13 cellular contexts compared by ENCODE assay signal in the genomic region with DNA sequence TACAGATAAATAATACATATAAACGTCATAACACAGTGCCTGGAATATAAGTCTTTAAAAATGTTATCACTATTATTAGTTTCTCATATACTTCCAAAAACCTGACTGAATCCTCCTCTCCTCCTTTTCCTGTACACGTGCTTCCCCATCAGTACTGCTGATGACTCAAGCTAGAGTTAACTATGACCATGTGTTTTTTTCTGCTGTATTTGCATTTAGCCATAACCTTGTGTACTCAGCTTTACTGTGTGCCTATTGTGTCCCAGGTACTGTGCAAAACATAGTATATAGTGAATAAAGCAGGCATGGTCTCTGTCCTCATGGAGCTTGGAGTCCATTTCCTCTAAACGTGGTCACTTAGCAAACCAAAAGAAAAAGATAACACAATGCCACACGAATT. TPM values are rescaled to one million over a fixed set of nuclear protein-coding genes. Genes with fewer than 3 reads are reported as not detected.
A peak's percentile ranks its signal among the peaks of the same experiment; 100 is the strongest.
DNase-seq lines count a peak whose midpoint lies in the region; ATAC-seq and TF ChIP-seq lines count a peak whose summit lies in the region.
"Had no signal": no experiment of that assay in that cellular context is flagged by ENCODE, and none has a peak within 500 bp of the region (broad histone marks: within the 10 kb centered on the region; RNA-seq: fewer than 3 reads in every experiment).

No MANE protein-coding gene starts in this region.

- H3F3A ChIP-seq in smooth muscle cell (ENCODE audit: low read depth), result peaks cover 6% of the 10 kb centered on the region

- peaks cover 55% of the 10 kb centered on the region for H3K4me1 ChIP-seq in smooth muscle cell (ENCODE audit: low read depth)

- in situ Hi-C loops in ACHN (cut with HindIII; ENCODE audit: low pct_ligation_motif_present, low pct_unique_long_range_greater_than_20kb, low sequenced_read_pairs), result no loop called here

- H3K9ac ChIP-seq in SK-N-MC (ENCODE audit: insufficient read length) (no peak overlapping the region), smooth muscle cell (ENCODE audit: low read depth) (peak overlapping the region; percentile 7)

- peak overlapping the region; percentile 2 for H3K4me2 ChIP-seq in smooth muscle cell

- H3K4me3 ChIP-seq in SK-N-MC (peak overlapping the region; percentile 44), fibroblast of the aortic adventitia (ENCODE audit: low read depth, low read length) (no peak overlapping the region), smooth muscle cell (no peak overlapping the region)
- H3K4me3 ChIP-seq: SJCRH30 had no signal

- WGBS in smooth muscle cell (ENCODE audit: low lambda C conversion rate), result 21% methylated on average over 4 of the region's 4 CpGs

- no peaks in the 10 kb centered on the region for H4K20me1 ChIP-seq in smooth muscle cell (ENCODE audit: low read depth)

- H3K79me2 ChIP-seq in smooth muscle cell (ENCODE audit: low read depth), result peaks cover 75% of the 10 kb centered on the region

- H2AFZ ChIP-seq in smooth muscle cell (ENCODE audit: low read depth), result no peak overlapping the region

- TF ChIP-seq CTCF in fibroblast of the aortic adventitia (IDR thresholded peaks at IDR 0.05; ENCODE audit: insufficient read depth, low read length), result no peak
- TF ChIP-seq CTCF in smooth muscle cell (IDR thresholded peaks at IDR 0.05; ENCODE audit: borderline replicate concordance, insufficient read depth, poor library complexity, severe bottlenecking), result no peak

- DNase-seq in NCI-H748 (lab: John Stamatoyannopoulos, UW; ENCODE audit: unreplicated experiment) (peak; percentile 18), NCI-H748 treated with DMSO at 0.1 percent for 48 hours (lab: John Stamatoyannopoulos, UW) (no peak), SK-N-MC (ENCODE audit: low read depth, low spot score) (no peak), fibroblast of the aortic adventitia (ENCODE audit: low read depth) (peak; percentile 67), smooth muscle cell (lab: John Stamatoyannopoulos, UW; ENCODE audit: unreplicated experiment) (no peak), C1 segment of cervical spinal cord (lab: John Stamatoyannopoulos, UW) (no peak), ACHN (no peak)
- DNase-seq: activated CD4-positive, CD25-positive, alpha-beta regulatory T cell; activated T-cell treated with anti-CD3 and anti-CD28 coated beads, Interleukin-2, amount 50 U/mL, for 24 hours; left ventricle myocardium superior; SJCRH30; stimulated activated CD4-positive, alpha-beta T cell treated with anti-CD3 and anti-CD28 coated beads, Interleukin-4, amount 100 ng/mL, for 4 hours had no signal

- H3K27ac ChIP-seq in SK-N-MC (peak overlapping the region; percentile 88), smooth muscle cell (ENCODE audit: low read depth) (peak overlapping the region; percentile 73)
- H3K27ac ChIP-seq: SJCRH30 had no signal

- H3K36me3 ChIP-seq in SK-N-MC (ENCODE audit: insufficient read depth, low read length) (no peaks in the 10 kb centered on the region), smooth muscle cell (ENCODE audit: low read depth) (no peaks in the 10 kb centered on the region)
- H3K36me3 ChIP-seq: SJCRH30 had no signal

- no peaks in the 10 kb centered on the region for H3K9me3 ChIP-seq in SK-N-MC (ENCODE audit: low read depth, low read length)
- no peaks in the 10 kb centered on the region for H3K9me3 ChIP-seq in smooth muscle cell (replicated peaks; ENCODE audit: low read depth)
- H3K9me3 ChIP-seq: SJCRH30 had no signal

- no peak for ATAC-seq in HG02973 (IDR thresholded peaks at IDR 0.05; ENCODE audit: unreplicated experiment)
- ATAC-seq: left ventricle myocardium superior had no signal

- H3K27me3 ChIP-seq in smooth muscle cell (ENCODE audit: low read depth), result no peaks in the 10 kb centered on the region
- H3K27me3 ChIP-seq: SJCRH30 had no signal

RNA-seq across cellular contexts. Expression of a gene that starts 56.5 kb away (rescaled TPM):
- total RNA-seq in fibroblast of the aortic adventitia (ENCODE audit: low replicate concordance) (18.1 and 20.1 TPM in 2 replicates), smooth muscle cell (17.2 and 17.8 TPM in 2 replicates)
- 8.8 and 14.9 TPM in 2 replicates for polyA plus RNA-seq in smooth muscle cell

Comparison
In these comparisons a context has a peak if more than half of its experiments do, and no peak if none do; other contexts are left out.
1. DNase-seq: peak in NCI-H748 (single experiment) and fibroblast of the aortic adventitia (single experiment); none in NCI-H748 treated with DMSO at 0.1 percent for 48 hours (single experiment), SK-N-MC (single experiment), smooth muscle cell (single experiment), C1 segment of cervical spinal cord (0 of 14) and ACHN (single experiment).